ENCODE assay signal across 2 cellular contexts in the genomic region with DNA sequence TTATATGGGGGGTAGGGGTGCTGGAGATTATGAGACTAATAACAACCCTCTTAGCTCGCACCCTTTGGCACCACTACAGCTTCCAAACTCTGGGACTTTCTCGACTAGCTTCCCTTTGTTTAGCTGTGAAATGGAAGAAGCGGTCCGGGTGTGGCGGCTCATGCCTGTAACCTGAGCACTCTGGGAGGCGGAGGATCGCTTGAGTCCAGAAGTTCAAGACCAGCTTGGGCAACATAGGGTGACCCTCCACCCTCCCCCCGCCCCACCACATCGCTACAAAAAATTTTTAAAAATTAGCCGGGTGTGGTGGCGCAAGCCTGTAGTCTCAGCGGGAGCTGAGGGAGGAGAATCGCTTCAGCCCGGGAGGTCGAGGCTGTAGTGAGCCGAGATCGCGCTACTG.
TF ChIP-seq lines count a peak whose summit lies in the region.

No MANE protein-coding gene starts in this region.

TF ChIP-seq in A549, 52 proteins besides CTCF, POLR2A, EP300 and RAD21 (continued from another document):
- TF ChIP-seq, protein P1, sequence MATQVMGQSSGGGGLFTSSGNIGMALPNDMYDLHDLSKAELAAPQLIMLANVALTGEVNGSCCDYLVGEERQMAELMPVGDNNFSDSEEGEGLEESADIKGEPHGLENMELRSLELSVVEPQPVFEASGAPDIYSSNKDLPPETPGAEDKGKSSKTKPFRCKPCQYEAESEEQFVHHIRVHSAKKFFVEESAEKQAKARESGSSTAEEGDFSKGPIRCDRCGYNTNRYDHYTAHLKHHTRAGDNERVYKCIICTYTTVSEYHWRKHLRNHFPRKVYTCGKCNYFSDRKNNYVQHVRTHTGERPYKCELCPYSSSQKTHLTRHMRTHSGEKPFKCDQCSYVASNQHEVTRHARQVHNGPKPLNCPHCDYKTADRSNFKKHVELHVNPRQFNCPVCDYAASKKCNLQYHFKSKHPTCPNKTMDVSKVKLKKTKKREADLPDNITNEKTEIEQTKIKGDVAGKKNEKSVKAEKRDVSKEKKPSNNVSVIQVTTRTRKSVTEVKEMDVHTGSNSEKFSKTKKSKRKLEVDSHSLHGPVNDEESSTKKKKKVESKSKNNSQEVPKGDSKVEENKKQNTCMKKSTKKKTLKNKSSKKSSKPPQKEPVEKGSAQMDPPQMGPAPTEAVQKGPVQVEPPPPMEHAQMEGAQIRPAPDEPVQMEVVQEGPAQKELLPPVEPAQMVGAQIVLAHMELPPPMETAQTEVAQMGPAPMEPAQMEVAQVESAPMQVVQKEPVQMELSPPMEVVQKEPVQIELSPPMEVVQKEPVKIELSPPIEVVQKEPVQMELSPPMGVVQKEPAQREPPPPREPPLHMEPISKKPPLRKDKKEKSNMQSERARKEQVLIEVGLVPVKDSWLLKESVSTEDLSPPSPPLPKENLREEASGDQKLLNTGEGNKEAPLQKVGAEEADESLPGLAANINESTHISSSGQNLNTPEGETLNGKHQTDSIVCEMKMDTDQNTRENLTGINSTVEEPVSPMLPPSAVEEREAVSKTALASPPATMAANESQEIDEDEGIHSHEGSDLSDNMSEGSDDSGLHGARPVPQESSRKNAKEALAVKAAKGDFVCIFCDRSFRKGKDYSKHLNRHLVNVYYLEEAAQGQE (IDR thresholded peaks at IDR 0.05): no peak

TF ChIP-seq in GM23338, 12 proteins besides CTCF, POLR2A, EP300 and RAD21 (continued from another document):
- TF ChIP-seq, protein P2, sequence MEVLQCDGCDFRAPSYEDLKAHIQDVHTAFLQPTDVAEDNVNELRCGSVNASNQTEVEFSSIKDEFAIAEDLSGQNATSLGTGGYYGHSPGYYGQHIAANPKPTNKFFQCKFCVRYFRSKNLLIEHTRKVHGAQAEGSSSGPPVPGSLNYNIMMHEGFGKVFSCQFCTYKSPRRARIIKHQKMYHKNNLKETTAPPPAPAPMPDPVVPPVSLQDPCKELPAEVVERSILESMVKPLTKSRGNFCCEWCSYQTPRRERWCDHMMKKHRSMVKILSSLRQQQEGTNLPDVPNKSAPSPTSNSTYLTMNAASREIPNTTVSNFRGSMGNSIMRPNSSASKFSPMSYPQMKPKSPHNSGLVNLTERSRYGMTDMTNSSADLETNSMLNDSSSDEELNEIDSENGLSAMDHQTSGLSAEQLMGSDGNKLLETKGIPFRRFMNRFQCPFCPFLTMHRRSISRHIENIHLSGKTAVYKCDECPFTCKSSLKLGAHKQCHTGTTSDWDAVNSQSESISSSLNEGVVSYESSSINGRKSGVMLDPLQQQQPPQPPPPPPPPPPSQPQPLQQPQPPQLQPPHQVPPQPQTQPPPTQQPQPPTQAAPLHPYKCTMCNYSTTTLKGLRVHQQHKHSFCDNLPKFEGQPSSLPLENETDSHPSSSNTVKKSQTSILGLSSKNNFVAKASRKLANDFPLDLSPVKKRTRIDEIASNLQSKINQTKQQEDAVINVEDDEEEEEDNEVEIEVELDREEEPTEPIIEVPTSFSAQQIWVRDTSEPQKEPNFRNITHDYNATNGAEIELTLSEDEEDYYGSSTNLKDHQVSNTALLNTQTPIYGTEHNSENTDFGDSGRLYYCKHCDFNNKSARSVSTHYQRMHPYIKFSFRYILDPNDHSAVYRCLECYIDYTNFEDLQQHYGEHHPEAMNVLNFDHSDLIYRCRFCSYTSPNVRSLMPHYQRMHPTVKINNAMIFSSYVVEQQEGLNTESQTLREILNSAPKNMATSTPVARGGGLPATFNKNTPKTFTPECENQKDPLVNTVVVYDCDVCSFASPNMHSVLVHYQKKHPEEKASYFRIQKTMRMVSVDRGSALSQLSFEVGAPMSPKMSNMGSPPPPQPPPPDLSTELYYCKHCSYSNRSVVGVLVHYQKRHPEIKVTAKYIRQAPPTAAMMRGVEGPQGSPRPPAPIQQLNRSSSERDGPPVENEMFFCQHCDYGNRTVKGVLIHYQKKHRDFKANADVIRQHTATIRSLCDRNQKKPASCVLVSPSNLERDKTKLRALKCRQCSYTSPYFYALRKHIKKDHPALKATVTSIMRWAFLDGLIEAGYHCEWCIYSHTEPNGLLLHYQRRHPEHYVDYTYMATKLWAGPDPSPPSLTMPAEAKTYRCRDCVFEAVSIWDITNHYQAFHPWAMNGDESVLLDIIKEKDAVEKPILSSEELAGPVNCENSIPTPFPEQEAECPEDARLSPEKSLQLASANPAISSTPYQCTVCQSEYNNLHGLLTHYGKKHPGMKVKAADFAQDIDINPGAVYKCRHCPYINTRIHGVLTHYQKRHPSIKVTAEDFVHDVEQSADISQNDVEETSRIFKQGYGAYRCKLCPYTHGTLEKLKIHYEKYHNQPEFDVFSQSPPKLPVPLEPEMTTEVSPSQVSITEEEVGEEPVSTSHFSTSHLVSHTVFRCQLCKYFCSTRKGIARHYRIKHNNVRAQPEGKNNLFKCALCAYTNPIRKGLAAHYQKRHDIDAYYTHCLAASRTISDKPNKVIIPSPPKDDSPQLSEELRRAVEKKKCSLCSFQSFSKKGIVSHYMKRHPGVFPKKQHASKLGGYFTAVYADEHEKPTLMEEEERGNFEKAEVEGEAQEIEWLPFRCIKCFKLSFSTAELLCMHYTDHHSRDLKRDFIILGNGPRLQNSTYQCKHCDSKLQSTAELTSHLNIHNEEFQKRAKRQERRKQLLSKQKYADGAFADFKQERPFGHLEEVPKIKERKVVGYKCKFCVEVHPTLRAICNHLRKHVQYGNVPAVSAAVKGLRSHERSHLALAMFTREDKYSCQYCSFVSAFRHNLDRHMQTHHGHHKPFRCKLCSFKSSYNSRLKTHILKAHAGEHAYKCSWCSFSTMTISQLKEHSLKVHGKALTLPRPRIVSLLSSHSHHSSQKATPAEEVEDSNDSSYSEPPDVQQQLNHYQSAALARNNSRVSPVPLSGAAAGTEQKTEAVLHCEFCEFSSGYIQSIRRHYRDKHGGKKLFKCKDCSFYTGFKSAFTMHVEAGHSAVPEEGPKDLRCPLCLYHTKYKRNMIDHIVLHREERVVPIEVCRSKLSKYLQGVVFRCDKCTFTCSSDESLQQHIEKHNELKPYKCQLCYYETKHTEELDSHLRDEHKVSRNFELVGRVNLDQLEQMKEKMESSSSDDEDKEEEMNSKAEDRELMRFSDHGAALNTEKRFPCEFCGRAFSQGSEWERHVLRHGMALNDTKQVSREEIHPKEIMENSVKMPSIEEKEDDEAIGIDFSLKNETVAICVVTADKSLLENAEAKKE (CRISPR knock-in tag; IDR thresholded peaks at IDR 0.05): no peak
- no peak for TF ChIP-seq EZH2phosphoT487 (IDR thresholded peaks at IDR 0.05; ENCODE audit: unreplicated experiment)
- no peak for TF ChIP-seq ZNF331 (CRISPR knock-in tag; IDR thresholded peaks at IDR 0.05; ENCODE audit: low read depth)
